Comparison of ENCODE assay signal across 24 cellular contexts in genomic region chr12:10252201-10252600, GRCh38. TPM values are rescaled to one million over a fixed set of nuclear protein-coding genes. Genes with fewer than 3 reads are reported as not detected.
A peak's percentile ranks its signal among the peaks of the same experiment; 100 is the strongest.
DNase-seq lines count a peak whose midpoint lies in the region; ATAC-seq, FAIRE-seq and TF ChIP-seq lines count a peak whose summit lies in the region.
"Had no signal": no experiment of that assay in that cellular context is flagged by ENCODE, and none has a peak within 500 bp of the region (broad histone marks: within the 10 kb centered on the region; RNA-seq: fewer than 3 reads in every experiment).

No MANE protein-coding gene starts in this region.

- H3K36me3 ChIP-seq in DOHH2 (ENCODE audit: control insufficient read depth, low read length) (peaks cover 15% of the 10 kb centered on the region), OCI-LY7 (ENCODE audit: insufficient read depth, low read length) (peaks cover 23% of the 10 kb centered on the region), suprapubic skin (no peaks in the 10 kb centered on the region)
- H3K36me3 ChIP-seq: BLaER1 had no signal

- TF ChIP-seq EP300 in suprapubic skin (IDR thresholded peaks at IDR 0.05), result no peak

- H3K4me1 ChIP-seq in DOHH2 (ENCODE audit: control insufficient read depth, low read length) (peaks cover 58% of the 10 kb centered on the region), OCI-LY7 (ENCODE audit: insufficient read depth, low read length, poor library complexity, severe bottlenecking) (peaks cover 54% of the 10 kb centered on the region), suprapubic skin (no peaks in the 10 kb centered on the region)
- H3K4me1 ChIP-seq: Caco-2 had no signal

- H3K27ac ChIP-seq in DOHH2 (ENCODE audit: low read depth, low read length) (peak overlapping the region; percentile 84), OCI-LY7 (ENCODE audit: low read depth, low read length, poor library complexity, severe bottlenecking) (peak overlapping the region; percentile 86), suprapubic skin (no peak overlapping the region)
- H3K27ac ChIP-seq: 22Rv1, BLaER1, C4-2B had no signal

- peaks cover 0 to 14% (median 6%) of the 10 kb centered on the region in 6 donors for H3K9me3 Mint-ChIP-seq in immature natural killer cell

- TF ChIP-seq POLR2A in suprapubic skin (IDR thresholded peaks at IDR 0.05), result no peak

- WGBS in suprapubic skin, result 92% methylated on average over 4 of the region's 4 CpGs

- POLR2A ChIA-PET in OCI-LY7 (lab: Charles Lee), result interaction anchor here (0.7 to 2.1 kb wide), 7 partner anchors 9 to 1482 kb away, joined by 3 to 9 read pairs (median 3); no protein-coding TSS in a partner anchor

- H3K27me3 Mint-ChIP-seq in immature natural killer cell (ENCODE audit: low read depth in 3 of 3), result peaks cover 0 to 5% (median 4%) of the 10 kb centered on the region in 3 donors

- H3K4me1 Mint-ChIP-seq in immature natural killer cell, result peaks cover 59 to 73% of the 10 kb centered on the region in 2 donors
- H3K4me1 Mint-ChIP-seq: CD4-positive, CD25-positive, alpha-beta regulatory T cell had no signal

- H3K9me3 ChIP-seq in DOHH2 (ENCODE audit: control insufficient read depth, insufficient read depth, low read length) (peaks cover 27% of the 10 kb centered on the region), OCI-LY7 (ENCODE audit: low read length) (peaks cover 34% of the 10 kb centered on the region), suprapubic skin (peaks cover 4% of the 10 kb centered on the region)

- peak overlapping the region; percentile 47 for H3K4me3 ChIP-seq in DOHH2 (ENCODE audit: low read length)
- peak overlapping the region; percentile 16 for H3K4me3 ChIP-seq in OCI-LY7 (ENCODE audit: low read depth, low read length, poor library complexity, severe bottlenecking)
- H3K4me3 ChIP-seq in suprapubic skin, result no peak overlapping the region
- H3K4me3 ChIP-seq: BLaER1, GM23338 had no signal

- no peak for ATAC-seq in HG03439 (IDR thresholded peaks at IDR 0.05; ENCODE audit: unreplicated experiment)
- ATAC-seq: CD8-positive, alpha-beta T cell; GM23338; HCT116 had no signal

- CTCF ChIA-PET in OCI-LY7 (lab: Charles Lee; ENCODE audit: unreplicated experiment), result no interaction called here

- peak overlapping the region in 1 of 5 donors; percentile 44 for H3K4me3 Mint-ChIP-seq in immature natural killer cell
- H3K4me3 Mint-ChIP-seq: B cell; CD8-positive, alpha-beta T cell; GM23338; H9 had no signal

- H3K36me3 Mint-ChIP-seq in immature natural killer cell, result peaks cover 7 to 22% (median 11%) of the 10 kb centered on the region in 3 donors
- H3K36me3 Mint-ChIP-seq: CD4-positive, CD25-positive, alpha-beta regulatory T cell had no signal

- no TSS peak for BruUV-seq in OCI-LY7 (replicated peaks; lab: Mats Ljungman, UMichigan)

- no peaks in the 10 kb centered on the region for H4K20me1 ChIP-seq in DOHH2 (ENCODE audit: control insufficient read depth, insufficient read depth, low read depth, low read length)
- H4K20me1 ChIP-seq in OCI-LY7 (ENCODE audit: insufficient read depth, low read length), result no peaks in the 10 kb centered on the region
- H4K20me1 ChIP-seq: BLaER1 had no signal

- peak overlapping the region; percentile 94 to 99 (median 96) for H3K27ac Mint-ChIP-seq in immature natural killer cell
- H3K27ac Mint-ChIP-seq: B cell; CD4-positive, CD25-positive, alpha-beta regulatory T cell; CD8-positive, alpha-beta T cell; GM23338; H9 had no signal

- H3K4me2 ChIP-seq in DOHH2 (ENCODE audit: low read length) (peak overlapping the region; percentile 63), OCI-LY7 (ENCODE audit: low read length) (peak overlapping the region; percentile 33)
- H3K4me2 ChIP-seq: BLaER1, GM23338 had no signal

- peak; percentile 56 for FAIRE-seq in urothelium cell line (lab: Jason Lieb, UNC)
- FAIRE-seq: A204.1, G401.6, GM12891, GM18507 had no signal

- intact Hi-C loops in OCI-LY7 (cut with micrococcal nuclease; ENCODE audit: unreplicated experiment), result no loop called here

- H3K27me3 ChIP-seq in DOHH2 (ENCODE audit: control insufficient read depth, low read length) (no peaks in the 10 kb centered on the region), suprapubic skin (no peaks in the 10 kb centered on the region)
- H3K27me3 ChIP-seq: BLaER1 had no signal

- no peaks in the 10 kb centered on the region for H3K79me2 ChIP-seq in DOHH2 (ENCODE audit: control insufficient read depth, low read length)
- no peaks in the 10 kb centered on the region for H3K79me2 ChIP-seq in OCI-LY7 (ENCODE audit: insufficient read depth, low read depth, low read length)

- DNase-seq in OCI-LY7 (ENCODE audit: low spot score), result peak; percentile 91
- no peak for DNase-seq in immature natural killer cell
- DNase-seq in urothelium cell line (ENCODE audit: low spot score), result no peak
- no peak for DNase-seq in suprapubic skin (ENCODE audit: low spot score in 2 of 2)
- no peak for DNase-seq in glomerular visceral epithelial cell (ENCODE audit: extremely low spot score)
- DNase-seq: Caco-2; CD4-positive, CD25-positive, alpha-beta regulatory T cell; CD8-positive, alpha-beta T cell; DMS 273 treated with DMSO at 0.1 percent for 48 hours; DMS53; DMS79 treated with DMSO at 0.1 percent for 48 hours; H9 had no signal

- TF ChIP-seq CTCF in DOHH2 (IDR thresholded peaks at IDR 0.05; ENCODE audit: low read depth, low read length, poor library complexity, severe bottlenecking) (no peak), OCI-LY7 (conservative IDR thresholded peaks at IDR 0.05; ENCODE audit: low read length) (no peak), suprapubic skin (IDR thresholded peaks at IDR 0.05) (no peak)

- H3K9me2 ChIP-seq in DOHH2 (replicated peaks; ENCODE audit: control insufficient read depth, low read length) (no peaks in the 10 kb centered on the region), OCI-LY7 (ENCODE audit: insufficient read depth, low read length) (no peaks in the 10 kb centered on the region)

- H3F3A ChIP-seq in DOHH2 (ENCODE audit: control insufficient read depth, insufficient read depth), result peaks cover 12% of the 10 kb centered on the region

- peak overlapping the region; percentile 44; the same call in 1 of the 2 replicates for H2AFZ ChIP-seq in OCI-LY7 (ENCODE audit: low read length)
- H2AFZ ChIP-seq: GM23338 had no signal

RNA-seq across cellular contexts. Expression of gene GABARAPL1, which starts 39.5 kb away (rescaled TPM):
- total RNA-seq in OCI-LY7 (2014; rRNA removed; shearing (Covaris generic)), result 34.2 and 40.7 TPM in 2 replicates
- total RNA-seq in OCI-LY7 (2022) (52.4 and 65.2 TPM in 2 replicates), suprapubic skin (10 to 100 TPM; 48.7 to 94.6 (median 81.1) TPM)
- 10 to 100 TPM; 50.8 to 69.3 (median 53.9) TPM for polyA plus RNA-seq in immature natural killer cell

RNA-seq across cellular contexts. Expression of gene KLRD1, which starts 55.5 kb away (rescaled TPM):
- under 0.01 and 0.03 TPM in 2 replicates for total RNA-seq in OCI-LY7 (2014; rRNA removed; shearing (Covaris generic))
- total RNA-seq in OCI-LY7 (2022) (0.04 and 0.18 TPM in 2 replicates), suprapubic skin (1 to 10 TPM in 1 of 4 donors, under 1 TPM in 2, not detected in 1; 0.72 to 1.1 (median 0.76) TPM)
- 1,000 to 10,000 TPM; 1,034 to 1,330 (median 1,098) TPM for polyA plus RNA-seq in immature natural killer cell
- total RNA-seq: H9 had no signal
